Comparison of ENCODE assay signal across 8 cellular contexts in genomic region chr10:122460891-122461293, GRCh38. TPM values are rescaled to one million over a fixed set of nuclear protein-coding genes. Genes with fewer than 3 reads are reported as not detected.
DNase-seq lines count a peak whose midpoint lies in the region; ATAC-seq, FAIRE-seq and TF ChIP-seq lines count a peak whose summit lies in the region.

No MANE protein-coding gene starts in this region.

- H3K79me2 ChIP-seq in HepG2 (ENCODE audit: insufficient read depth, low read length), result no peaks in the 10 kb centered on the region

- H3K27me3 ChIP-seq in NT2/D1 (ENCODE audit: insufficient read depth, insufficient read length), result peaks cover 56% of the 10 kb centered on the region
- H3K27me3 ChIP-seq in HepG2 (ENCODE audit: control insufficient read depth in 1 of 2, insufficient read depth in 2 of 2, low read length in 2 of 2), result peaks cover 8 to 83% of the 10 kb centered on the region in 2 experiments
- H3K27me3 ChIP-seq in subcutaneous abdominal adipose tissue (ENCODE audit: control insufficient read depth in 5 of 5, insufficient read depth in 4 of 5, low read length in 5 of 5), result no peaks in the 10 kb centered on the region

- intact Hi-C loops in HepG2 (cut with micrococcal nuclease; ENCODE audit: unreplicated experiment), result no loop called here

- ATAC-seq in HepG2 (no peak), HG03280 (IDR thresholded peaks at IDR 0.05; ENCODE audit: unreplicated experiment) (no peak)
- ATAC-seq in activated CD4-positive, CD25-positive, alpha-beta regulatory T cell treated with anti-CD3 and anti-CD28 coated beads, Interleukin-2, amount 50 U/mL, for 24 hours, result no peak

- POLR2A ChIA-PET in HepG2 (lab: Yijun Ruan, JAX), result no interaction called here

- H4K20me1 ChIP-seq in HepG2 (ENCODE audit: insufficient read depth, low read length), result no peaks in the 10 kb centered on the region

- no peak for TF ChIP-seq CTCF in HepG2 (CRISPR knock-in tag; IDR thresholded peaks at IDR 0.05)

- peak overlapping the region; percentile 55 for H3K4me2 ChIP-seq in HepG2 (ENCODE audit: low read depth, low read length)

- H2AFZ ChIP-seq in HepG2 (ENCODE audit: low read length), result no peak overlapping the region

- H3K27ac ChIP-seq in cingulate gyrus (ENCODE audit: low read depth, low read length), result peak overlapping the region; percentile 72
- H3K27ac ChIP-seq in HepG2 (ENCODE audit: extremely low read length, insufficient read depth, low read length), result no peak overlapping the region
- no peak overlapping the region for H3K27ac ChIP-seq in subcutaneous abdominal adipose tissue (ENCODE audit: low read depth, low read length)

- no peak for FAIRE-seq in HepG2 (lab: Jason Lieb, UNC)

- TF ChIP-seq RAD21 in HepG2 (CRISPR knock-in tag; IDR thresholded peaks at IDR 0.05), result no peak

- 34% methylated on average over 6 of the region's 40 CpGs for WGBS in HepG2 (ENCODE audit: low lambda C conversion rate)

- H3K9me3 ChIP-seq in NT2/D1 (ENCODE audit: insufficient read depth, low read length) (no peaks in the 10 kb centered on the region), HepG2 (ENCODE audit: low read length) (no peaks in the 10 kb centered on the region), subcutaneous abdominal adipose tissue (ENCODE audit: control insufficient read depth in 5 of 5, low read length in 5 of 5) (no peaks in the 10 kb centered on the region)

- H3K4me1 ChIP-seq in NT2/D1 (ENCODE audit: insufficient read depth, insufficient read length) (peaks cover 9% of the 10 kb centered on the region), HepG2 (ENCODE audit: insufficient read depth, low read length) (peaks cover 12% of the 10 kb centered on the region; the same call in 1 of the 2 replicates), subcutaneous abdominal adipose tissue (ENCODE audit: control insufficient read depth in 5 of 5, insufficient read depth in 5 of 5, low read length in 5 of 5) (peaks cover 9 to 62% (median 48%) of the 10 kb centered on the region in 5 donors)

- DNase-seq in NT2/D1 (ENCODE audit: low read depth, low spot score), result no peak
- DNase-seq in HepG2 (ENCODE audit: low spot score), result no peak
- DNase-seq in central memory CD4-positive, alpha-beta T cell, result no peak
- no peak for DNase-seq in dedifferentiated amniotic fluid mesenchymal stem cell (ENCODE audit: extremely low spot score)

- no TSS peak for BruUV-seq in HepG2 (replicated peaks; lab: Mats Ljungman, UMichigan)

- H3K4me3 ChIP-seq in NT2/D1 (ENCODE audit: insufficient read length, low read depth) (peak overlapping the region; percentile 42), HepG2 (replicated peaks in 1 of 3; ENCODE audit: insufficient read depth in 1 of 3, low read depth in 2 of 3, low read length in 3 of 3) (peak overlapping the region in 2 of 3 experiments; percentile 16 to 59; a peak in 1 of 6 replicates), subcutaneous abdominal adipose tissue (ENCODE audit: low read depth in 1 of 5, low read length in 5 of 5) (peak overlapping the region in 4 of 5 donors; percentile 50 to 85 (median 70))

- CTCF ChIA-PET in HepG2 (lab: Yijun Ruan, JAX; ENCODE audit: low intra/inter-chr PET ratio, low total read pairs), result no interaction called here

- H3K9ac ChIP-seq in NT2/D1 (ENCODE audit: insufficient read length, low read depth), result peak overlapping the region; percentile 56
- no peak overlapping the region for H3K9ac ChIP-seq in HepG2 (ENCODE audit: insufficient read depth, low read depth, low read length)
- H3K9ac ChIP-seq in subcutaneous abdominal adipose tissue (ENCODE audit: low read length in 5 of 5), result peak overlapping the region in 3 of 5 donors; percentile 26 to 71 (median 34)

- H3K36me3 ChIP-seq in NT2/D1 (ENCODE audit: insufficient read depth, insufficient read length, low read length) (no peaks in the 10 kb centered on the region), HepG2 (replicated peaks in 1 of 2; ENCODE audit: control insufficient read depth in 1 of 2, insufficient read depth in 2 of 2, low read length in 2 of 2) (no peaks in the 10 kb centered on the region), subcutaneous abdominal adipose tissue (ENCODE audit: control insufficient read depth in 5 of 5, insufficient read depth in 5 of 5, low read length in 5 of 5) (peaks cover 0 to 2% (median 0%) of the 10 kb centered on the region in 5 donors)

- in situ Hi-C loops in HepG2 (cut with HindIII; ENCODE audit: extremely low pct_ligation_motif_present, low pct_unique_long_range_greater_than_20kb), result no loop called here

- TF ChIP-seq EP300 in HepG2 (IDR thresholded peaks at IDR 0.05; ENCODE audit: low read depth in 2 of 2, low read length in 2 of 2) (no peak), HepG2 (CRISPR knock-in tag; IDR thresholded peaks at IDR 0.05; ENCODE audit: borderline replicate concordance) (no peak)

- TF ChIP-seq POLR2A in HepG2 (IDR thresholded peaks at IDR 0.05; ENCODE audit: insufficient read depth in 1 of 2, low read depth in 2 of 2, low read length in 2 of 2), result no peak

TF ChIP-seq in HepG2, 621 proteins besides CTCF, POLR2A, EP300 and RAD21 (continues in another document):
- TF ChIP-seq ADNP (CRISPR knock-in tag; IDR thresholded peaks at IDR 0.05), result no peak

RNA-seq across cellular contexts. Expression of gene HTRA1, which starts 0.5 kb away (rescaled TPM):
- 0.17 and 0.40 TPM in 2 replicates for total RNA-seq in HepG2 (2016; rRNA removed; fragmentation: Illumina TruSeq; extraction: Trizol)
- total RNA-seq in HepG2 (2016; cell fraction: cytosol; rRNA removed; fragmentation: Illumina TruSeq; extraction: Trizol; ENCODE audit: low read depth), result 0.10 TPM in 1 of 2 replicates, not detected in the other
- total RNA-seq in HepG2 (2016; cell fraction: insoluble cytoplasmic fraction; rRNA removed; fragmentation: Illumina TruSeq; extraction: Trizol), result 0.15 and 0.37 TPM in 2 replicates
- 0.31 and 0.48 TPM in 2 replicates for total RNA-seq in HepG2 (2016; cell fraction: membrane; rRNA removed; fragmentation: Illumina TruSeq; extraction: Trizol)
- 0.43 TPM in 1 of 2 replicates, not detected in the other for total RNA-seq in HepG2 (2016; cell fraction: nucleus; rRNA removed; fragmentation: Illumina TruSeq; extraction: Trizol)
- polyA plus RNA-seq in HepG2 (2011; rRNA removed), result 0.11 and 0.18 TPM in 2 replicates
- polyA plus RNA-seq in HepG2 (2011; cell fraction: cytosol; rRNA removed), result 0.09 and 0.16 TPM in 2 replicates
- 0.13 TPM in 1 of 2 replicates, not detected in the other for polyA plus RNA-seq in HepG2 (2011; cell fraction: nucleus; rRNA removed)
- polyA plus RNA-seq in HepG2 (2012), result 0.09 and 0.11 TPM in 2 replicates
- 0.18 TPM in 2 replicates for polyA plus RNA-seq in HepG2 (2016; cell fraction: cytosol; fragmentation: Illumina TruSeq; extraction: Trizol; ENCODE audit: low read depth)
- 0.13 TPM in 1 of 2 replicates, not detected in the other for polyA plus RNA-seq in HepG2 (2016; cell fraction: insoluble cytoplasmic fraction; fragmentation: Illumina TruSeq; extraction: Trizol; ENCODE audit: low read depth)
- polyA plus RNA-seq in HepG2 (2016; cell fraction: membrane; fragmentation: Illumina TruSeq; extraction: Trizol; ENCODE audit: low read depth), result 0.22 TPM in 2 replicates
- polyA plus RNA-seq in HepG2 (2016; cell fraction: nucleus; fragmentation: Illumina TruSeq; extraction: Trizol; ENCODE audit: insufficient read depth, low read depth), result 0.29 TPM in 1 of 2 replicates, not detected in the other
- polyA minus RNA-seq in HepG2 (2011; rRNA and poly(A)+ RNA removed; ENCODE audit: low replicate concordance), result 23.5 TPM in 1 of 2 replicates, not detected in the other
- 0.26 TPM in 1 of 2 replicates, not detected in the other for polyA minus RNA-seq in HepG2 (2011; cell fraction: cytosol; rRNA and poly(A)+ RNA removed)
- not detected in 2 replicates for polyA minus RNA-seq in HepG2 (2011; cell fraction: nucleus; rRNA and poly(A)+ RNA removed)

RNA-seq across cellular contexts. Expression of gene ARMS2, which starts 6.4 kb away (rescaled TPM):
- not detected in 2 replicates for total RNA-seq in HepG2 (2016; rRNA removed; fragmentation: Illumina TruSeq; extraction: Trizol)
- not detected in 2 replicates for total RNA-seq in HepG2 (2016; cell fraction: cytosol; rRNA removed; fragmentation: Illumina TruSeq; extraction: Trizol; ENCODE audit: low read depth)
- not detected in 2 replicates for total RNA-seq in HepG2 (2016; cell fraction: insoluble cytoplasmic fraction; rRNA removed; fragmentation: Illumina TruSeq; extraction: Trizol)
- not detected in 2 replicates for total RNA-seq in HepG2 (2016; cell fraction: membrane; rRNA removed; fragmentation: Illumina TruSeq; extraction: Trizol)
- not detected in 2 replicates for total RNA-seq in HepG2 (2016; cell fraction: nucleus; rRNA removed; fragmentation: Illumina TruSeq; extraction: Trizol)
- not detected in 2 replicates for polyA plus RNA-seq in HepG2 (2011; rRNA removed)
- polyA plus RNA-seq in HepG2 (2011; cell fraction: cytosol; rRNA removed), result not detected in 2 replicates
- polyA plus RNA-seq in HepG2 (2011; cell fraction: nucleus; rRNA removed), result 0.23 TPM in 1 of 2 replicates, not detected in the other
- polyA plus RNA-seq in HepG2 (2012), result not detected in 2 replicates
- not detected in 2 replicates for polyA plus RNA-seq in HepG2 (2016; cell fraction: cytosol; fragmentation: Illumina TruSeq; extraction: Trizol; ENCODE audit: low read depth)
- not detected in 2 replicates for polyA plus RNA-seq in HepG2 (2016; cell fraction: insoluble cytoplasmic fraction; fragmentation: Illumina TruSeq; extraction: Trizol; ENCODE audit: low read depth)
- polyA plus RNA-seq in HepG2 (2016; cell fraction: membrane; fragmentation: Illumina TruSeq; extraction: Trizol; ENCODE audit: low read depth), result not detected in 2 replicates
- not detected in 2 replicates for polyA plus RNA-seq in HepG2 (2016; cell fraction: nucleus; fragmentation: Illumina TruSeq; extraction: Trizol; ENCODE audit: insufficient read depth, low read depth)
- not detected in 2 replicates for polyA minus RNA-seq in HepG2 (2011; rRNA and poly(A)+ RNA removed; ENCODE audit: low replicate concordance)
- polyA minus RNA-seq in HepG2 (2011; cell fraction: cytosol; rRNA and poly(A)+ RNA removed), result not detected in 2 replicates
- polyA minus RNA-seq in HepG2 (2011; cell fraction: nucleus; rRNA and poly(A)+ RNA removed), result not detected in 2 replicates
